13 cellular contexts compared by ENCODE assay signal in the genomic region with DNA sequence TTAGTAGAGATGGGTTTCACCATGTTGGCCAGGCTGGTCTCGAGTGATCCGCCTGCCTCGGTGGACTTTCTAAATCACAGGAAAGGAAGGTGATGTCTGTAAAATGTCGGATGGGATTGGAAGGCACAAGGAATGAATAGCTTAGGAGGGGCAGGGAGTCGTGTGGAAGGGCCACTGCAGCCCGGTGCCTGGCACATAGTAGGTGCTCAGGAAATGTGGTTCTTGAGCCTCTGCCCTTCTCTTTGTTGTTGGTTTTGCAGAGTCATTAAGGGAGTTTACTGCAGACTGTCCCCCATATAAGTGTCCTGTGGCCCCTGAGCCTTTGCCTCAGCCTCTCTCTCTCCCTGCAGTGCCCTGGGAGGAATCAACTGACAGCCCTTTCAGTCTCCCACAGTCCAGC.
"Had no signal": no experiment of that assay in that cellular context is flagged by ENCODE, and none has a peak within 500 bp of the region (broad histone marks: within the 10 kb centered on the region; RNA-seq: fewer than 3 reads in every experiment).

No MANE protein-coding gene starts in this region.

- H3K27me3 ChIP-seq: thyroid gland had no signal

- DNase-seq: activated CD4-positive, alpha-beta T cell treated with anti-CD3 and anti-CD28 coated beads, Interleukin-2, amount 50 U/mL, for 1 hour; activated CD4-positive, CD25-positive, alpha-beta regulatory T cell treated with anti-CD3 and anti-CD28 coated beads, Interleukin-2, amount 50 U/mL, for 72 hours; activated CD8-positive, alpha-beta memory T cell treated with anti-CD3 and anti-CD28 coated beads, Interleukin-2, amount 50 U/mL, for 4 hours; activated effector memory CD4-positive, alpha-beta T cell treated with Interleukin-2 at 50 U/mL for 16 hours; activated naive CD4-positive, alpha-beta T cell treated with anti-CD3 and anti-CD28 coated beads, Interleukin-2, amount 50 U/mL, for 16 hours; activated T-cell treated with anti-CD3 and anti-CD28 coated beads, Interleukin-2, amount 50 U/mL, for 4 hours; dermis blood vessel endothelial cell; effector memory CD4-positive, alpha-beta T cell; natural killer cell; posterior cingulate gyrus; stimulated activated naive CD4-positive, alpha-beta T cell; thyroid gland had no signal

- H3K4me3 ChIP-seq: thyroid gland had no signal

- H3K27ac ChIP-seq: thyroid gland had no signal

- FAIRE-seq: urothelium cell line had no signal

- H3K36me3 ChIP-seq: thyroid gland had no signal

- ATAC-seq: activated T-cell treated with anti-CD3 and anti-CD28 coated beads, Interleukin-2, amount 50 U/mL, for 4 hours; natural killer cell had no signal

- H3K9me3 ChIP-seq: thyroid gland had no signal
